In genomic region chr1:45010855-45011811, GRCh38 we compare ENCODE assay signal across 9 cellular contexts. TPM values are rescaled to one million over a fixed set of nuclear protein-coding genes. Genes with fewer than 3 reads are reported as not detected.
DNase-seq lines count a peak whose midpoint lies in the region; ATAC-seq, FAIRE-seq and TF ChIP-seq lines count a peak whose summit lies in the region.
"Had no signal": no experiment of that assay in that cellular context is flagged by ENCODE, and none has a peak within 500 bp of the region (broad histone marks: within the 10 kb centered on the region; RNA-seq: fewer than 3 reads in every experiment).

Gene HECTD3 (minus strand): TSS chr1:45011324. CDS start chr1:45011257, 67 bp downstream.

- peak within 1 kb of the TSS; percentile 100 for H3K4me3 ChIP-seq in BLaER1
- peak within 1 kb of the TSS; percentile 73 to 95 (median 78) for H3K4me3 ChIP-seq in HepG2 (replicated peaks in 1 of 3; ENCODE audit: insufficient read depth in 1 of 3, low read depth in 2 of 3, low read length in 3 of 3)

- H3K36me3 ChIP-seq in BLaER1 (peaks cover 55% of the 10 kb centered on the region), HepG2 (replicated peaks in 1 of 2; ENCODE audit: control insufficient read depth in 1 of 2, insufficient read depth in 2 of 2, low read length in 2 of 2) (peaks cover 8 to 47% of the 10 kb centered on the region in 2 experiments; a peak in 3 of 5 replicates)

- TF ChIP-seq EP300 in HepG2 (IDR thresholded peaks at IDR 0.05; ENCODE audit: low read depth in 2 of 2, low read length in 2 of 2) (no peak), HepG2 (CRISPR knock-in tag; IDR thresholded peaks at IDR 0.05; ENCODE audit: borderline replicate concordance) (no peak)

- 0 out of 2 replicates have a peak, but pooled peaks have one; percentile 17 for TF ChIP-seq CTCF in HepG2 (CRISPR knock-in tag; IDR thresholded peaks at IDR 0.05)

- intact Hi-C loops in HepG2 (cut with micrococcal nuclease; ENCODE audit: unreplicated experiment), result loop anchor here (5.0 kb wide), 2 partner anchors 174 to 221 kb away; no protein-coding TSS in a partner anchor

- peak; percentile 72 for DNase-seq in GM19238 (ENCODE audit: insufficient read length, low spot score)
- DNase-seq in NCI-H526 treated with DMSO at 0.1 percent for 48 hours (lab: John Stamatoyannopoulos, UW), result peak; percentile 88
- DNase-seq in activated CD4-positive, alpha-beta T cell treated with anti-CD3 and anti-CD28 coated beads, Interleukin-2, amount 50 U/mL, for 1 hour, result peak; percentile 63
- DNase-seq in dermis blood vessel endothelial cell, result peak; percentile 82
- DNase-seq in HepG2 (ENCODE audit: low spot score), result peak; percentile 77
- peak; percentile 68 for DNase-seq in stimulated activated CD4-positive, alpha-beta T cell treated with anti-CD3 and anti-CD28 coated beads, Interleukin-4, amount 100 ng/mL, for 1 hour

- peak; percentile 58 for FAIRE-seq in HepG2 (lab: Jason Lieb, UNC)
- FAIRE-seq: colon had no signal

- BruUV-seq in HepG2 (replicated peaks; lab: Mats Ljungman, UMichigan), result no TSS peak

- CTCF ChIA-PET in HepG2 (lab: Yijun Ruan, JAX; ENCODE audit: low intra/inter-chr PET ratio, low total read pairs), result interaction anchor here (1.1 kb wide), 1 partner anchor 289 kb away, joined by 3 read pairs; no protein-coding TSS in a partner anchor

- WGBS in HepG2 (ENCODE audit: low lambda C conversion rate), result 2% methylated on average over 3 of the region's 62 CpGs

- TF ChIP-seq RAD21 in HepG2 (CRISPR knock-in tag; IDR thresholded peaks at IDR 0.05), result peak; percentile 55; the same call in 1 of the 2 replicates

- peaks cover 39% of the 10 kb centered on the region for H3K4me1 ChIP-seq in BLaER1
- H3K4me1 ChIP-seq in HepG2 (ENCODE audit: insufficient read depth, low read length), result peaks cover 32% of the 10 kb centered on the region

- H3K4me2 ChIP-seq in BLaER1 (peak within 1 kb of the TSS; percentile 100), HepG2 (ENCODE audit: low read depth, low read length) (peak within 1 kb of the TSS; percentile 99)

- H4K20me1 ChIP-seq in BLaER1, result peaks cover 9% of the 10 kb centered on the region; the same call in 1 of the 2 replicates
- H4K20me1 ChIP-seq in HepG2 (ENCODE audit: insufficient read depth, low read length), result no peaks in the 10 kb centered on the region

- H2AFZ ChIP-seq in HepG2 (ENCODE audit: low read length), result peak within 1 kb of the TSS; percentile 97

- POLR2A ChIA-PET in HepG2 (lab: Yijun Ruan, JAX), result interaction anchor here (0.5 to 10.4 kb wide), 29 partner anchors 8 to 572 kb away, joined by 3 to 231 read pairs (median 8); partner anchors contain the start of genes BTBD19, CCDC163, DYNLT4 and EIF2B3

- TF ChIP-seq POLR2A in HepG2 (IDR thresholded peaks at IDR 0.05; ENCODE audit: insufficient read depth in 1 of 2, low read depth in 2 of 2, low read length in 2 of 2), result peak; percentile 52 to 82

- H3K27me3 ChIP-seq in BLaER1 (no peaks in the 10 kb centered on the region), HepG2 (ENCODE audit: control insufficient read depth in 1 of 2, insufficient read depth in 2 of 2, low read length in 2 of 2) (no peaks in the 10 kb centered on the region; a peak in 1 of 5 replicates)

- H3K79me2 ChIP-seq in HepG2 (ENCODE audit: insufficient read depth, low read length), result peaks cover 26% of the 10 kb centered on the region

- H3K27ac ChIP-seq in BLaER1, result peak within 1 kb of the TSS; percentile 53
- H3K27ac ChIP-seq in HepG2 (ENCODE audit: extremely low read length, insufficient read depth, low read length), result peak within 1 kb of the TSS; percentile 85

- in situ Hi-C loops in HepG2 (cut with HindIII; ENCODE audit: extremely low pct_ligation_motif_present, low pct_unique_long_range_greater_than_20kb), result loop anchor here (5.0 to 25.0 kb wide), 4 partner anchors 174 to 481 kb away; partner anchors contain the start of genes PTCH2 and TESK2

- peak within 1 kb of the TSS; percentile 83 for H3K9ac ChIP-seq in BLaER1
- peak within 1 kb of the TSS; percentile 79 for H3K9ac ChIP-seq in HepG2 (ENCODE audit: insufficient read depth, low read depth, low read length)

- H3K9me3 ChIP-seq in BLaER1 (no peaks in the 10 kb centered on the region), HepG2 (ENCODE audit: low read length) (no peaks in the 10 kb centered on the region)

- ATAC-seq in HG03442 (IDR thresholded peaks at IDR 0.05; ENCODE audit: unreplicated experiment) (peak; percentile 63), HepG2 (peak; percentile 89)

TF ChIP-seq in HepG2, 621 proteins besides CTCF, POLR2A, EP300 and RAD21 (continues in another document):
- TF ChIP-seq HNRNPLL (IDR thresholded peaks at IDR 0.05; ENCODE audit: low read depth, low read length, poor library complexity, severe bottlenecking) (peak; percentile 41), POLR2G (IDR thresholded peaks at IDR 0.05; ENCODE audit: low read depth, low read length) (peak; percentile 70), ZBTB43 (CRISPR knock-in tag; conservative IDR thresholded peaks at IDR 0.05) (0 out of 2 replicates have a peak, but pooled peaks have one; percentile 13), TBX3 (IDR thresholded peaks at IDR 0.05; ENCODE audit: borderline replicate concordance) (no peak), NFKBIZ (CRISPR knock-in tag; IDR thresholded peaks at IDR 0.05) (no peak), REPIN1 (CRISPR knock-in tag; IDR thresholded peaks at IDR 0.05; ENCODE audit: borderline replicate concordance, low read depth) (no peak), ZNF274 (CRISPR knock-in tag; IDR thresholded peaks at IDR 0.05) (peak; percentile 66; the same call in 1 of the 2 replicates), NFIC (IDR thresholded peaks at IDR 0.05; ENCODE audit: low read length) (no peak), ZFP90 (CRISPR knock-in tag; IDR thresholded peaks at IDR 0.05; ENCODE audit: borderline replicate concordance) (peak; percentile 42; the same call in 1 of the 2 replicates), MAFK (conservative IDR thresholded peaks at IDR 0.05 in 1 of 2, IDR thresholded peaks at IDR 0.05 in 1 of 2; ENCODE audit: low read length in 2 of 2) (no peak; a peak in 1 of 4 replicates), PAF1 (CRISPR knock-in tag; IDR thresholded peaks at IDR 0.05) (no peak), FOXP4 (CRISPR knock-in tag; IDR thresholded peaks at IDR 0.05) (peak; percentile 48; the same call in 1 of the 2 replicates), ZNF251 (CRISPR knock-in tag; IDR thresholded peaks at IDR 0.05) (no peak), KDM3A (CRISPR knock-in tag; IDR thresholded peaks at IDR 0.05; ENCODE audit: low read depth) (no peak), GATAD1 (CRISPR knock-in tag; IDR thresholded peaks at IDR 0.05) (peak; percentile 83), ZNF878 (CRISPR knock-in tag; IDR thresholded peaks at IDR 0.05) (0 out of 2 replicates have a peak, but pooled peaks have one; percentile 11)

RNA-seq across cellular contexts. Expression of gene HECTD3, which starts in this region (rescaled TPM):
- total RNA-seq in dermis blood vessel endothelial cell, result 32.2 and 54.8 TPM in 2 replicates
- 16.2 and 18.6 TPM in 2 replicates for total RNA-seq in HepG2 (2016; rRNA removed; fragmentation: Illumina TruSeq; extraction: Trizol)
- 2.3 and 2.5 TPM in 2 replicates for total RNA-seq in HepG2 (2016; cell fraction: cytosol; rRNA removed; fragmentation: Illumina TruSeq; extraction: Trizol; ENCODE audit: low read depth)
- total RNA-seq in HepG2 (2016; cell fraction: insoluble cytoplasmic fraction; rRNA removed; fragmentation: Illumina TruSeq; extraction: Trizol), result 13.8 and 18.5 TPM in 2 replicates
- 4.6 and 6.4 TPM in 2 replicates for total RNA-seq in HepG2 (2016; cell fraction: membrane; rRNA removed; fragmentation: Illumina TruSeq; extraction: Trizol)
- 14.0 and 15.5 TPM in 2 replicates for total RNA-seq in HepG2 (2016; cell fraction: nucleus; rRNA removed; fragmentation: Illumina TruSeq; extraction: Trizol)
- polyA plus RNA-seq in HepG2 (2011; rRNA removed), result 24.5 and 27.1 TPM in 2 replicates
- polyA plus RNA-seq in HepG2 (2011; cell fraction: cytosol; rRNA removed), result 19.4 and 21.0 TPM in 2 replicates
- 86.2 and 90.2 TPM in 2 replicates for polyA plus RNA-seq in HepG2 (2011; cell fraction: nucleus; rRNA removed)
- 11.7 and 15.3 TPM in 2 replicates for polyA plus RNA-seq in HepG2 (2012)
- polyA plus RNA-seq in HepG2 (2016; cell fraction: cytosol; fragmentation: Illumina TruSeq; extraction: Trizol; ENCODE audit: low read depth), result 1.4 and 1.9 TPM in 2 replicates
- polyA plus RNA-seq in HepG2 (2016; cell fraction: insoluble cytoplasmic fraction; fragmentation: Illumina TruSeq; extraction: Trizol; ENCODE audit: low read depth), result 17.1 and 21.5 TPM in 2 replicates
- polyA plus RNA-seq in HepG2 (2016; cell fraction: membrane; fragmentation: Illumina TruSeq; extraction: Trizol; ENCODE audit: low read depth), result 4.6 and 6.1 TPM in 2 replicates
- 38.8 and 41.9 TPM in 2 replicates for polyA plus RNA-seq in HepG2 (2016; cell fraction: nucleus; fragmentation: Illumina TruSeq; extraction: Trizol; ENCODE audit: insufficient read depth, low read depth)
- polyA minus RNA-seq in HepG2 (2011; rRNA and poly(A)+ RNA removed; ENCODE audit: low replicate concordance), result 38.1 and 44.2 TPM in 2 replicates
- polyA minus RNA-seq in HepG2 (2011; cell fraction: cytosol; rRNA and poly(A)+ RNA removed), result 13.9 and 14.3 TPM in 2 replicates
- polyA minus RNA-seq in HepG2 (2011; cell fraction: nucleus; rRNA and poly(A)+ RNA removed), result 17.5 and 23.1 TPM in 2 replicates

Comparison
In these comparisons a context has a peak if more than half of its experiments do, and no peak if none do; other contexts are left out.
1. Peak in every context shown above with its lines: DNase-seq, ATAC-seq, H3K4me3 ChIP-seq and H3K27ac ChIP-seq.